ENCODE assay signal across 13 cellular contexts in the genomic region with DNA sequence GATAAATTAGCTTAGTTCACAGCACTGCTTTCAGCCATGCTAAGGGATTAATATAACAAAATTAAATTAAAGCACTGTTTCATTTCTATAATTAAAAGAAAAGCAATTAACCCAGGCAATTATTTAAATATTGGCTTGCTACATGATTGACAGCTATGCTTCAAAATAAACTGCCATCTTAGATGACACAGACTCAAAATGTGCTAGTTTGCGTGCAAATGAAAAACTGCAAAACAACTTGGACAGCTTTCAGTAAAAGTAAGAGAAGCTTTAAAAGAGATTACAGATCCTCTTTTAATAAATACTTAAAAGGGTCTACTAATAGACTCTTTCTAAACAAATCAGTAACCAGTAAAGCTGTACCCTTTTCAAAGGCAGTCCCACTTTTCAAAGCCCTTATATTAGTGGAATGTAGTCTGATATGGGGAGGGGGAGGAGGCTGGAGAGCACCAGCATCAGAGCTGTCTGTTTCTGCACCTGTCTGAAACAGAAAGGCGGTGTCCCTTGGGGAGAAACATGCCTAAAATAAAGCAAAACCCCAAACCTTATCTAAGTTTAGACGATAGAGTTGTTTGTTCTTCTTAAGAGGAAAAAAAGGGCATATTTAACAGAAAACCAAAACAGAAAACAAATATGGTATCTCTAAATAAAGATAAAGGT. TPM values are rescaled to one million over a fixed set of nuclear protein-coding genes. Genes with fewer than 3 reads are reported as not detected.
DNase-seq lines count a peak whose midpoint lies in the region; ATAC-seq, FAIRE-seq and TF ChIP-seq lines count a peak whose summit lies in the region.
"Had no signal": no experiment of that assay in that cellular context is flagged by ENCODE, and none has a peak within 500 bp of the region (broad histone marks: within the 10 kb centered on the region; RNA-seq: fewer than 3 reads in every experiment).

No MANE protein-coding gene starts in this region.

- H4K20me1 ChIP-seq in GM12878 (ENCODE audit: control insufficient read depth, insufficient read depth), result no peaks in the 10 kb centered on the region

- RAD21 ChIA-PET in GM12878 (lab: Charles Lee; ENCODE audit: unreplicated experiment), result interaction anchor here (1.0 to 5.6 kb wide), 9 partner anchors 9 to 84 kb away, joined by 3 to 45 read pairs (median 14); partner anchors contain the start of gene EIF2AK3

- no peak for TF ChIP-seq POLR2A in GM12878 (IDR thresholded peaks at IDR 0.05; ENCODE audit: low read depth, low read length)

- H3K36me3 ChIP-seq in GM12878 (ENCODE audit: control insufficient read depth in 2 of 2, insufficient read depth in 2 of 2, low read length in 1 of 2) (peaks cover 0 to 13% of the 10 kb centered on the region in 2 experiments; a peak in 1 of 4 replicates), kidney (ENCODE audit: control insufficient read depth in 1 of 2, insufficient read depth in 2 of 2, low read length in 2 of 2) (no peaks in the 10 kb centered on the region)
- H3K36me3 ChIP-seq: SJSA1 had no signal

- H3K9me3 ChIP-seq in GM12878 (replicated peaks; ENCODE audit: control insufficient read depth, insufficient read depth, low read length), result no peaks in the 10 kb centered on the region
- no peaks in the 10 kb centered on the region for H3K9me3 ChIP-seq in kidney (ENCODE audit: control insufficient read depth in 1 of 2, low read length in 2 of 2)
- H3K9me3 ChIP-seq: pancreas, SJSA1 had no signal

- in situ Hi-C loops in GM12878 (cut with MboI), result loop anchor here (5.0 kb wide), 1 partner anchor 236 kb away; no protein-coding TSS in a partner anchor

- FAIRE-seq in GM12878 (lab: Jason Lieb, UNC) (no peak), kidney (lab: Jason Lieb, UNC) (no peak)
- FAIRE-seq: pancreas had no signal

- TF ChIP-seq EP300 in GM12878 (IDR thresholded peaks at IDR 0.05; ENCODE audit: borderline replicate concordance in 1 of 2, control insufficient read depth in 1 of 2, low read depth in 2 of 2, low read length in 2 of 2), result peak in 1 of 2 experiments; percentile 99; a peak in 3 of 4 replicates

- intact Hi-C loops in GM12878 (cut with micrococcal nuclease; ENCODE audit: unreplicated experiment), result loop anchor here (1.0 to 2.0 kb wide), 2 partner anchors 8 to 20 kb away; partner anchors contain the start of gene EIF2AK3
- intact Hi-C loops in kidney (cut with DNase I), result no loop called here

- H3K4me1 ChIP-seq in GM12878 (ENCODE audit: control insufficient read depth, insufficient read depth, low read length) (peaks cover 51% of the 10 kb centered on the region), kidney (ENCODE audit: control insufficient read depth in 1 of 2, insufficient read depth in 1 of 2, low read depth in 1 of 2, low read length in 2 of 2) (peaks cover 0 to 2% of the 10 kb centered on the region in 2 donors)

- SMC1A ChIA-PET in GM12878 (lab: Charles Lee; ENCODE audit: uncharacterized antibody, unreplicated experiment), result interaction anchor here (0.9 to 14.0 kb wide), 9 partner anchors 11 to 65 kb away, joined by 4 to 231 read pairs (median 12); no protein-coding TSS in a partner anchor

- peaks cover 66% of the 10 kb centered on the region for H3K79me2 ChIP-seq in GM12878 (ENCODE audit: control insufficient read depth, insufficient read depth, low read length)

- H3K27me3 ChIP-seq in GM12878 (replicated peaks in 1 of 2; ENCODE audit: control insufficient read depth in 2 of 2, insufficient read depth in 2 of 2, low read length in 1 of 2), result no peaks in the 10 kb centered on the region
- H3K27me3 ChIP-seq: pancreas, SJSA1 had no signal

- no peak for TF ChIP-seq RAD21 in GM12878 (IDR thresholded peaks at IDR 0.05; ENCODE audit: insufficient read depth, low read depth, low read length)

- ATAC-seq in GM18867 (IDR thresholded peaks at IDR 0.05; ENCODE audit: unreplicated experiment) (peak; percentile 83), GM21528 (IDR thresholded peaks at IDR 0.05; ENCODE audit: low FRiP score, unreplicated experiment) (peak; percentile 82), HG03108 (IDR thresholded peaks at IDR 0.05; ENCODE audit: unreplicated experiment) (peak; percentile 79), GM12878 (peak; percentile 87)

- DNase-seq in GM12878 (ENCODE audit: low read depth, low spot score), result peak; percentile 68
- no peak for DNase-seq in kidney
- no peak for DNase-seq in stimulated activated CD4-positive, alpha-beta T cell treated with anti-CD3 and anti-CD28 coated beads, Interleukin-15, amount 100 ng/mL, for 24 hours
- DNase-seq in amniotic stem cell (lab: John Stamatoyannopoulos, UW), result no peak
- no peak for DNase-seq in hippocampal formation (lab: John Stamatoyannopoulos, UW)
- DNase-seq: DMS79, islet precursor cell, NCI-H1694 treated with DMSO at 0.1 percent for 48 hours, pancreas had no signal

- H2AFZ ChIP-seq in GM12878 (ENCODE audit: control insufficient read depth, low read depth, low read length), result no peak overlapping the region

- CTCF ChIA-PET in GM12878 (lab: Yijun Ruan, JAX), result interaction anchor here (0.7 to 5.8 kb wide), 14 partner anchors 8 to 422 kb away, joined by 3 to 36 read pairs (median 6); no protein-coding TSS in a partner anchor

- BruUV-seq in GM12878 (replicated peaks; lab: Mats Ljungman, UMichigan), result TSS peak; percentile 15

- POLR2A ChIA-PET in GM12878 (lab: Charles Lee), result interaction anchor here (0.5 to 5.6 kb wide), 5 partner anchors 10 to 38 kb away, joined by 7 to 73 read pairs (median 25); partner anchors contain the start of gene EIF2AK3

- no peak for TF ChIP-seq CTCF in GM12878 (IDR thresholded peaks at IDR 0.05 in 2 of 3, conservative IDR thresholded peaks at IDR 0.05 in 1 of 3; ENCODE audit: control insufficient read depth in 2 of 3, extremely low read depth in 1 of 3, insufficient read depth in 1 of 3, low read depth in 3 of 3, low read length in 3 of 3)
- TF ChIP-seq CTCF in kidney (IDR thresholded peaks at IDR 0.05; ENCODE audit: borderline replicate concordance, extremely low read depth, insufficient read depth), result no peak

- H3K9ac ChIP-seq in GM12878 (ENCODE audit: control insufficient read depth, insufficient read depth, low read length) (peak overlapping the region; percentile 22), kidney (ENCODE audit: low read length in 2 of 2) (no peak overlapping the region)

- H3K4me2 ChIP-seq in GM12878 (ENCODE audit: control insufficient read depth, insufficient read depth), result peak overlapping the region; percentile 85

- 6% methylated on average over 3 of the region's 3 CpGs for WGBS in GM12878 (ENCODE audit: insufficient coverage, insufficient replicate concordance, low lambda C conversion rate, missing lambda C conversion rate)

- no peak overlapping the region for H3K4me3 ChIP-seq in GM12878
- H3K4me3 ChIP-seq in kidney (ENCODE audit: low read length in 2 of 2), result no peak overlapping the region
- H3K4me3 ChIP-seq: pancreas, SJSA1 had no signal

- H3K27ac ChIP-seq in GM12878 (ENCODE audit: control insufficient read depth, insufficient read depth) (peak overlapping the region; percentile 66), kidney (ENCODE audit: low read depth in 2 of 2, low read length in 2 of 2) (no peak overlapping the region)
- H3K27ac ChIP-seq: SJSA1 had no signal

TF ChIP-seq in GM12878, 131 proteins besides CTCF, POLR2A, EP300 and RAD21 (continues in another document):
- no peak for TF ChIP-seq CEBPZ (IDR thresholded peaks at IDR 0.05; ENCODE audit: low read depth, low read length)

RNA-seq across cellular contexts. Expression of gene EIF2AK3, which starts 20.8 kb away (rescaled TPM):
- 163 and 165 TPM in 2 replicates for total RNA-seq in GM12878 (2013; cell fraction: nucleolus; rRNA removed)
- total RNA-seq in GM12878 (2014; rRNA removed) (28.9 and 33.4 TPM in 2 replicates), GM12878 (2014; rRNA removed; fragmentation: Illumina TruSeq; extraction: Trizol) (41.4 and 44.7 TPM in 2 replicates), GM12878 (2021) (23.6 and 24.8 TPM in 2 replicates), kidney (20.8 TPM)
- polyA plus RNA-seq in GM12878 (2011; ENCODE audit: low read depth), result 46.5 TPM
- polyA plus RNA-seq in GM12878 (2011; rRNA removed) (26.0 and 33.4 TPM in 2 replicates), GM12878 (2014; fragmentation: Illumina TruSeq; extraction: Trizol) (34.7 and 47.0 TPM in 2 replicates), GM12878 (2014; fragmentation: Nextera tagmentation; extraction: Ambion mirVana) (1 to 10 TPM; 5.0 to 8.2 TPM), GM12878 (2014; rRNA removed) (17.8 and 19.1 TPM in 2 replicates), GM12878 (2016; fragmentation: Nextera tagmentation; extraction: Ambion mirVana) (10 to 100 TPM; 20.2 to 21.2 TPM), kidney (ENCODE audit: insufficient read depth, low read depth, low replicate concordance) (5.7 TPM)
- polyA plus RNA-seq in GM12878 (2011; cell fraction: cytosol; rRNA removed), result 9.8 and 13.2 TPM in 2 replicates
- 13.3 and 14.2 TPM in 2 replicates for polyA plus RNA-seq in GM12878 (2011; cell fraction: nucleus; rRNA removed)
- polyA plus RNA-seq in GM12878 (2012), result 33.3 and 35.1 TPM in 2 replicates
- 18.5 and 36.6 TPM in 2 replicates for polyA minus RNA-seq in GM12878 (2011; rRNA and poly(A)+ RNA removed)
- 12.2 and 12.5 TPM in 2 replicates for polyA minus RNA-seq in GM12878 (2011; cell fraction: cytosol; rRNA and poly(A)+ RNA removed)
- 16.7 and 20.5 TPM in 2 replicates for polyA minus RNA-seq in GM12878 (2011; cell fraction: nucleus; rRNA and poly(A)+ RNA removed)
